Comparison of ENCODE assay signal across 21 cellular contexts in genomic region chr13:25912961-25913360, GRCh38.
DNase-seq lines count a peak whose midpoint lies in the region; FAIRE-seq and TF ChIP-seq lines count a peak whose summit lies in the region.
"Had no signal": no experiment of that assay in that cellular context is flagged by ENCODE, and none has a peak within 500 bp of the region (broad histone marks: within the 10 kb centered on the region; RNA-seq: fewer than 3 reads in every experiment).

No MANE protein-coding gene starts in this region.

- 87% methylated on average over 4 of the region's 4 CpGs; no CpG with 5 or more reads in 1 of the 2 experiments for WGBS in H1 (ENCODE audit: extremely low coverage in 1 of 2, insufficient coverage in 1 of 2, insufficient read length in 1 of 2, insufficient replicate concordance in 2 of 2, low coverage in 1 of 2, low lambda C conversion rate in 2 of 2, missing lambda C conversion rate in 1 of 2), 2 experiments
- no CpG with 5 or more reads among the region's 4 CpGs for WGBS in neuronal stem cell (ENCODE audit: extremely low coverage in 2 of 2, insufficient read length in 2 of 2, insufficient replicate concordance in 1 of 2), 2 donors

- H3K4me3 ChIP-seq in H1 (ENCODE audit: extremely low read depth in 1 of 4, insufficient read depth in 2 of 4, low read depth in 3 of 4, low read length in 4 of 4): no peak overlapping the region
- H3K4me3 ChIP-seq in neuronal stem cell (ENCODE audit: low read length in 2 of 2): no peak overlapping the region
- H3K4me3 ChIP-seq: A549 had no signal

- no peak overlapping the region for H2BK15ac ChIP-seq in H1 (ENCODE audit: low read length)
- H2BK15ac ChIP-seq in neuronal stem cell (ENCODE audit: low read length): no peak overlapping the region

- no peak overlapping the region for H2AFZ ChIP-seq in H1 (ENCODE audit: low read length)
- no peak overlapping the region for H2AFZ ChIP-seq in neuronal stem cell (ENCODE audit: low read length)

- H4K8ac ChIP-seq in H1 (ENCODE audit: extremely low read depth, insufficient read depth, low read length) (no peak overlapping the region), neuronal stem cell (ENCODE audit: low read depth, low read length) (no peak overlapping the region)

- TF ChIP-seq CTCF in H1 (IDR thresholded peaks at IDR 0.05; ENCODE audit: control extremely low read depth in 1 of 3, insufficient read depth in 1 of 3, low read depth in 1 of 3, low read length in 3 of 3) (no peak), GM20000 (IDR thresholded peaks at IDR 0.05; ENCODE audit: extremely low read depth, missing control alignments) (no peak)

- H3K9me3 ChIP-seq in H1 (ENCODE audit: insufficient read depth in 2 of 2, low read depth in 1 of 2, low read length in 1 of 2): no peaks in the 10 kb centered on the region
- no peaks in the 10 kb centered on the region for H3K9me3 ChIP-seq in neuronal stem cell (replicated peaks in 1 of 2; ENCODE audit: control insufficient read depth in 2 of 2, insufficient read depth in 1 of 2, low read depth in 1 of 2, low read length in 2 of 2)
- H3K9me3 ChIP-seq: A549 had no signal

- peak overlapping the region; percentile 53; the same call in 1 of the 2 replicates for H2BK20ac ChIP-seq in H1 (ENCODE audit: low read length)

- DNase-seq in DMS 273 (lab: John Stamatoyannopoulos, UW; ENCODE audit: unreplicated experiment) (peak; percentile 29), DMS 273 treated with DMSO at 0.1 percent for 48 hours (lab: John Stamatoyannopoulos, UW) (no peak), NCI-H1694 treated with DMSO at 0.1 percent for 48 hours (lab: John Stamatoyannopoulos, UW) (peak; percentile 82), H1 (ENCODE audit: low read depth in 1 of 2, low spot score in 2 of 2) (no peak), neuronal stem cell (ENCODE audit: low spot score) (no peak), NCI-H1930 (lab: John Stamatoyannopoulos, UW) (no peak), GM20000 (ENCODE audit: low spot score) (no peak)
- DNase-seq: AML-193; CD4-positive, alpha-beta memory T cell; DMS53; DND-41; EL; GOT3; H9; IMR-90 had no signal

- no peak for TF ChIP-seq EP300 in H1 (IDR thresholded peaks at IDR 0.05; ENCODE audit: borderline replicate concordance in 1 of 2, low read depth in 2 of 2, low read length in 2 of 2)

- H3K4me1 ChIP-seq in H1 (replicated peaks in 1 of 4; ENCODE audit: control insufficient read depth in 3 of 4, insufficient read depth in 4 of 4, low read length in 3 of 4): peaks cover 3 to 33% (median 19%) of the 10 kb centered on the region in 4 experiments; a peak in 5 of 7 replicates
- H3K4me1 ChIP-seq in neuronal stem cell (ENCODE audit: control insufficient read depth in 2 of 2, insufficient read depth in 1 of 2, low read depth in 1 of 2, low read length in 2 of 2): peaks cover 0 to 18% of the 10 kb centered on the region in 2 donors
- H3K4me1 ChIP-seq: A549 had no signal

- H2AK5ac ChIP-seq in H1 (ENCODE audit: low read depth, low read length) (no peak overlapping the region), neuronal stem cell (ENCODE audit: low read depth, low read length) (no peak overlapping the region)

- H3K4ac ChIP-seq in H1 (replicated peaks; ENCODE audit: insufficient read length, low read depth, low read length) (no peak overlapping the region), neuronal stem cell (ENCODE audit: low read length) (no peak overlapping the region)

- H3K9ac ChIP-seq in H1 (replicated peaks in 1 of 4; ENCODE audit: extremely low read depth in 1 of 4, low read depth in 3 of 4, low read length in 3 of 4) (no peak overlapping the region; a peak in 1 of 7 replicates), neuronal stem cell (ENCODE audit: low read depth, low read length, poor library complexity) (no peak overlapping the region)

- peaks cover 4% of the 10 kb centered on the region; the same call in 1 of the 2 replicates for H3K23me2 ChIP-seq in H1 (ENCODE audit: low read depth, low read length)

- H3K36me3 ChIP-seq in H1 (ENCODE audit: control insufficient read depth in 2 of 4, insufficient read depth in 4 of 4, low read length in 3 of 4) (no peaks in the 10 kb centered on the region), neuronal stem cell (replicated peaks in 1 of 2; ENCODE audit: control insufficient read depth in 2 of 2, insufficient read depth in 2 of 2, low read length in 2 of 2) (no peaks in the 10 kb centered on the region)

- H3K4me2 ChIP-seq in H1 (ENCODE audit: insufficient read depth in 1 of 2, low read depth in 2 of 2, low read length in 2 of 2) (no peak overlapping the region), neuronal stem cell (ENCODE audit: insufficient read depth, low read length, poor library complexity, severe bottlenecking) (no peak overlapping the region)
- H3K4me2 ChIP-seq: A549 had no signal

- no peak for TF ChIP-seq RAD21 in H1 (IDR thresholded peaks at IDR 0.05 in 1 of 2, conservative IDR thresholded peaks at IDR 0.05 in 1 of 2; ENCODE audit: low read depth in 2 of 2, low read length in 2 of 2)

- no peak overlapping the region for H4K5ac ChIP-seq in H1 (ENCODE audit: insufficient read length, low read depth, low read length)

- POLR2A ChIA-PET in H1 (lab: Charles Lee; ENCODE audit: partially characterized antibody): no interaction called here

- no peaks in the 10 kb centered on the region for H3K79me1 ChIP-seq in H1 (ENCODE audit: low read depth, low read length)
- no peaks in the 10 kb centered on the region for H3K79me1 ChIP-seq in neuronal stem cell (ENCODE audit: low read depth, low read length)

- H3K14ac ChIP-seq in H1 (ENCODE audit: insufficient read length) (no peak overlapping the region), neuronal stem cell (ENCODE audit: low read length) (no peak overlapping the region)

- H3K18ac ChIP-seq in H1 (ENCODE audit: extremely low read depth, low read length): no peak overlapping the region
- no peak overlapping the region for H3K18ac ChIP-seq in neuronal stem cell (ENCODE audit: low read length)

- no peaks in the 10 kb centered on the region for H4K20me1 ChIP-seq in H1 (replicated peaks in 1 of 2; ENCODE audit: control insufficient read depth in 1 of 2, insufficient read depth in 2 of 2, low read length in 2 of 2)

- H3K27ac ChIP-seq in H1 (ENCODE audit: low read depth, low read length) (no peak overlapping the region), neuronal stem cell (replicated peaks; ENCODE audit: low read length) (peak overlapping the region; percentile 48)
- H3K27ac ChIP-seq: 22Rv1, A549, C4-2B had no signal

- H3K56ac ChIP-seq in H1 (replicated peaks; ENCODE audit: insufficient read length, low read depth, low read length): no peak overlapping the region

- no peak for FAIRE-seq in H1 (lab: Jason Lieb, UNC)
- FAIRE-seq: A549, G401.6, GM12891, HTR-8/SVneo had no signal

- no peaks in the 10 kb centered on the region for H3K79me2 ChIP-seq in H1 (ENCODE audit: control insufficient read depth in 1 of 2, insufficient read depth in 2 of 2, low read length in 2 of 2)

- H3K27me3 ChIP-seq in H1 (replicated peaks in 1 of 4; ENCODE audit: control insufficient read depth in 3 of 4, extremely low read depth in 1 of 4, insufficient read depth in 3 of 4, low read length in 3 of 4): no peaks in the 10 kb centered on the region; a peak in 1 of 7 replicates
- H3K27me3 ChIP-seq in neuronal stem cell (ENCODE audit: control insufficient read depth in 3 of 3, insufficient read depth in 3 of 3, low read depth in 1 of 3, low read length in 3 of 3): peaks cover 0 to 37% (median 0%) of the 10 kb centered on the region in 3 experiments

- no peak overlapping the region for H3K23ac ChIP-seq in H1 (ENCODE audit: insufficient read length)
- no peak overlapping the region for H3K23ac ChIP-seq in neuronal stem cell (ENCODE audit: low read depth, low read length, poor library complexity)

- H2BK12ac ChIP-seq in H1 (ENCODE audit: low read depth, low read length) (no peak overlapping the region), neuronal stem cell (ENCODE audit: low read length) (no peak overlapping the region)

- H2BK5ac ChIP-seq in H1 (ENCODE audit: low read depth, low read length) (peak overlapping the region; percentile 60; the same call in 1 of the 2 replicates), neuronal stem cell (ENCODE audit: low read length) (no peak overlapping the region)

- H2BK120ac ChIP-seq in H1 (replicated peaks; ENCODE audit: low read depth, low read length) (peak overlapping the region; percentile 47), neuronal stem cell (ENCODE audit: low read depth, low read length) (no peak overlapping the region)

- TF ChIP-seq POLR2A in H1 (IDR thresholded peaks at IDR 0.05; ENCODE audit: control extremely low read depth in 1 of 2, low read depth in 2 of 2, low read length in 2 of 2): no peak

- H4K91ac ChIP-seq in H1 (replicated peaks; ENCODE audit: insufficient read length, low read length): no peak overlapping the region
- H4K91ac ChIP-seq in neuronal stem cell (ENCODE audit: low read depth, low read length, poor library complexity): no peak overlapping the region

- CTCF ChIA-PET in H1 (lab: Charles Lee; ENCODE audit: partially characterized antibody): no interaction called here

TF ChIP-seq in H1, 55 proteins besides CTCF, POLR2A, EP300 and RAD21:
- TF ChIP-seq TAF7 (optimal IDR thresholded peaks at IDR 0.05; ENCODE audit: borderline replicate concordance, low read depth, low read length) (no peak), EGR1 (IDR thresholded peaks at IDR 0.05; ENCODE audit: borderline replicate concordance, low read depth, low read length) (no peak), SIRT6 (IDR thresholded peaks at IDR 0.05; ENCODE audit: low read length) (no peak), ASH2L (IDR thresholded peaks at IDR 0.05; ENCODE audit: low read length) (no peak), KDM1A (IDR thresholded peaks at IDR 0.05; ENCODE audit: borderline replicate concordance, low read length) (no peak), HDAC2 (IDR thresholded peaks at IDR 0.05; ENCODE audit: borderline replicate concordance in 1 of 2, low read depth in 2 of 2, low read length in 2 of 2) (no peak), CREB1 (IDR thresholded peaks at IDR 0.05) (no peak), JUN (IDR thresholded peaks at IDR 0.05; ENCODE audit: low read depth, low read length) (no peak), BCL11A (IDR thresholded peaks at IDR 0.05; ENCODE audit: low read depth in 2 of 2, low read length in 2 of 2) (no peak)

Comparison
In these comparisons a context has a peak if more than half of its experiments do, and no peak if none do; other contexts are left out.
1. DNase-seq: peak in DMS 273 (single experiment) and NCI-H1694 treated with DMSO at 0.1 percent for 48 hours (single experiment); none in DMS 273 treated with DMSO at 0.1 percent for 48 hours (single experiment), H1 (0 of 2), neuronal stem cell (single experiment), NCI-H1930 (0 of 2) and GM20000 (single experiment).